8 cellular contexts compared by ENCODE assay signal in the genomic region with DNA sequence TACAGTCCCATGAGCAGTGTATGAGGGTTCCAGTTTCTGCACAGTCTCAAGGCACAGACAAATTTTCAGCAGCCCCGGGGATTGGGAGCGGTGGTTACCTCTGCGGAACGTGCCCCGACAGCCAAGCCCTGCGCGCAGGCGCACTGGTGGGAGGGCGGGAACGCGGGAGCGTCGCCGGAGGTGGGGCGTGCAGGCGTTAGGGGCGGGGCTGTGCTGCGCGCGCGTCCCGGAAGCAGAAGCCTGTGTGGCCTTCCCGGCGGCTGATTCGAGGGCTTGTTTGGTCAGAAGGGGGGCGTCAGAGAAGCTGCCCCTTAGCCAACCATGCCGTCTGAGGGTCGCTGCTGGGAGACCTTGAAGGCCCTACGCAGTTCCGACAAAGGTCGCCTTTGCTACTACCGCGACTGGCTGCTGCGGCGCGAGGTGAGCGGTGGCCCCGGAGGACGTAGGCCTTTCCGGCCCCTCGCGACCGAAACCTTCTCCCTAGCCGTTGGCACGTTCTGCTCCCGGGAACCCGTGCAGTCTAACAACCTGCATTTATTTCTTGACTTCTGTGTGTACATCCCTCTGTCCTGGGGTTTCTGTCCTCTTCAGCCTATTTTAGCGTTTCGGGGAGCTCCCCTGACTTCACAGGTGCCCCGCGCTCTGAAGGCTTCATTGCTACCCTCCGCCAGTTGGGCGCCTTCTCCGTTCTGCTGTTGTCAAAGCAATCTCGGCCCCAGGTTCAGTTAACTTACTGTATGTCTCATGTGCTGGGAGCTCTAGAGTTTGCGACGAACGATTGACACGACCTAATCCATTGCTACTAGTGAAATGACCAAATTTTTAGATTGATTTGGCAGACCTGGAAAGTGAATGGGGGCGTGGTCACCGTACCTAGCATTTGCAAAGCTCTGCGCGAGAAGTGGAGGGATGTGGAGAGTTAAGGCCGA. TPM values are rescaled to one million over a fixed set of nuclear protein-coding genes. Genes with fewer than 3 reads are reported as not detected.
DNase-seq lines count a peak whose midpoint lies in the region; ATAC-seq, FAIRE-seq and TF ChIP-seq lines count a peak whose summit lies in the region.

A gene with protein sequence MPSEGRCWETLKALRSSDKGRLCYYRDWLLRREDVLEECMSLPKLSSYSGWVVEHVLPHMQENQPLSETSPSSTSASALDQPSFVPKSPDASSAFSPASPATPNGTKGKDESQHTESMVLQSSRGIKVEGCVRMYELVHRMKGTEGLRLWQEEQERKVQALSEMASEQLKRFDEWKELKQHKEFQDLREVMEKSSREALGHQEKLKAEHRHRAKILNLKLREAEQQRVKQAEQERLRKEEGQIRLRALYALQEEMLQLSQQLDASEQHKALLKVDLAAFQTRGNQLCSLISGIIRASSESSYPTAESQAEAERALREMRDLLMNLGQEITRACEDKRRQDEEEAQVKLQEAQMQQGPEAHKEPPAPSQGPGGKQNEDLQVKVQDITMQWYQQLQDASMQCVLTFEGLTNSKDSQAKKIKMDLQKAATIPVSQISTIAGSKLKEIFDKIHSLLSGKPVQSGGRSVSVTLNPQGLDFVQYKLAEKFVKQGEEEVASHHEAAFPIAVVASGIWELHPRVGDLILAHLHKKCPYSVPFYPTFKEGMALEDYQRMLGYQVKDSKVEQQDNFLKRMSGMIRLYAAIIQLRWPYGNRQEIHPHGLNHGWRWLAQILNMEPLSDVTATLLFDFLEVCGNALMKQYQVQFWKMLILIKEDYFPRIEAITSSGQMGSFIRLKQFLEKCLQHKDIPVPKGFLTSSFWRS (plus strand): TSS at position 235 of the 929 bp plus-strand sequence. CDS start 87 bp downstream, at position 322.

- H3F3A ChIP-seq in Loucy (ENCODE audit: low read depth), result no peaks in the 10 kb centered on the region

- peaks cover 23% of the 10 kb centered on the region for H3K4me1 ChIP-seq in Loucy (ENCODE audit: insufficient read depth, low read length, poor library complexity, severe bottlenecking)
- H3K4me1 ChIP-seq in RWPE2 (ENCODE audit: insufficient read depth, poor library complexity, severe bottlenecking), result peaks cover 8% of the 10 kb centered on the region

- H3K4me3 Mint-ChIP-seq in activated T-helper 2 cell treated with anti-CD3 and anti-CD28 coated beads, Interferon-gamma antibody, Interleukin-2, Interleukin-4, amounts not matched to agents 10 μg/mL and 5 μg/mL and 100 μg/mL, durations not matched to agents 14 hours and 24 hours and 36 hours (ENCODE audit: low read depth), result peak within 1 kb of the TSS; percentile 98
- H3K4me3 Mint-ChIP-seq in natural killer cell, result peak within 1 kb of the TSS; percentile 98

- H3K4me1 Mint-ChIP-seq in activated T-helper 2 cell treated with anti-CD3 and anti-CD28 coated beads, Interferon-gamma antibody, Interleukin-2, Interleukin-4, amounts not matched to agents 10 μg/mL and 5 μg/mL and 100 μg/mL, durations not matched to agents 14 hours and 24 hours and 36 hours (ENCODE audit: low read depth), result peaks cover 18% of the 10 kb centered on the region
- peaks cover 29 to 40% of the 10 kb centered on the region in 2 donors for H3K4me1 Mint-ChIP-seq in natural killer cell

- H3K9me3 ChIP-seq in Loucy (ENCODE audit: insufficient read depth, low read depth, low read length) (no peaks in the 10 kb centered on the region), RWPE2 (ENCODE audit: severe bottlenecking) (no peaks in the 10 kb centered on the region)

- H3K9me3 Mint-ChIP-seq in activated T-helper 2 cell treated with anti-CD3 and anti-CD28 coated beads, Interferon-gamma antibody, Interleukin-2, Interleukin-4, amounts not matched to agents 10 μg/mL and 5 μg/mL and 100 μg/mL, durations not matched to agents 14 hours and 24 hours and 36 hours, result no peaks in the 10 kb centered on the region
- no peaks in the 10 kb centered on the region for H3K9me3 Mint-ChIP-seq in natural killer cell

- H3K4me2 ChIP-seq in Loucy (ENCODE audit: low read depth, low read length, poor library complexity, severe bottlenecking), result peak within 1 kb of the TSS; percentile 89

- H3K4me3 ChIP-seq in Loucy (ENCODE audit: low read length, poor library complexity, severe bottlenecking) (peak within 1 kb of the TSS; percentile 80), RWPE2 (ENCODE audit: severe bottlenecking) (peak within 1 kb of the TSS; percentile 53)

- peaks cover 26% of the 10 kb centered on the region for H3K79me2 ChIP-seq in Loucy (ENCODE audit: insufficient read depth, low read length)

- FAIRE-seq in H54 (lab: Jason Lieb, UNC), result peak; percentile 27

- DNase-seq in ELF-1 (ENCODE audit: low read depth, low spot score) (peak; percentile 95), H54 (ENCODE audit: insufficient read length, low spot score) (peak; percentile 99), RWPE2 (ENCODE audit: low spot score) (peak; percentile 93), fibroblast of peridontal ligament (ENCODE audit: extremely low read depth) (peak; percentile 84), natural killer cell (peak; percentile 98)
- DNase-seq in activated T-helper 2 cell treated with anti-CD3 and anti-CD28 coated beads, Interferon-gamma antibody, Interleukin-2, Interleukin-4, amounts not matched to agents 10 μg/mL and 5 μg/mL and 100 μg/mL, durations not matched to agents 14 hours and 24 hours and 36 hours (ENCODE audit: low spot score), result peak; percentile 95
- DNase-seq in stimulated activated naive CD4-positive, alpha-beta T cell treated with Interleukin-2 at 50 U/mL for 16 hours (lab: John Stamatoyannopoulos, UW), result peak; percentile 94

- H3K27me3 Mint-ChIP-seq in activated T-helper 2 cell treated with anti-CD3 and anti-CD28 coated beads, Interferon-gamma antibody, Interleukin-2, Interleukin-4, amounts not matched to agents 10 μg/mL and 5 μg/mL and 100 μg/mL, durations not matched to agents 14 hours and 24 hours and 36 hours (ENCODE audit: low read depth), result no peaks in the 10 kb centered on the region
- no peaks in the 10 kb centered on the region for H3K27me3 Mint-ChIP-seq in natural killer cell (ENCODE audit: low read depth in 2 of 2)

- no peak for TF ChIP-seq CTCF in Loucy (conservative IDR thresholded peaks at IDR 0.05; ENCODE audit: low read length)
- TF ChIP-seq CTCF in RWPE2 (IDR thresholded peaks at IDR 0.05; ENCODE audit: poor library complexity, severe bottlenecking), result no peak
- no peak for TF ChIP-seq CTCF in natural killer cell (IDR thresholded peaks at IDR 0.05)

- H3K9ac ChIP-seq in Loucy (ENCODE audit: low read depth, low read length, poor library complexity, severe bottlenecking), result peak within 1 kb of the TSS; percentile 76

- H3K36me3 ChIP-seq in Loucy (ENCODE audit: insufficient read depth, low read length) (peaks cover 19% of the 10 kb centered on the region; the same call in 1 of the 2 replicates), RWPE2 (ENCODE audit: low read depth) (peaks cover 27% of the 10 kb centered on the region)

- peak within 1 kb of the TSS; percentile 97 for H3K27ac Mint-ChIP-seq in activated T-helper 2 cell treated with anti-CD3 and anti-CD28 coated beads, Interferon-gamma antibody, Interleukin-2, Interleukin-4, amounts not matched to agents 10 μg/mL and 5 μg/mL and 100 μg/mL, durations not matched to agents 14 hours and 24 hours and 36 hours
- peak within 1 kb of the TSS; percentile 95 for H3K27ac Mint-ChIP-seq in natural killer cell

- peak within 1 kb of the TSS; percentile 47 for H3K27ac ChIP-seq in RWPE2 (ENCODE audit: poor library complexity, severe bottlenecking)

- peak; percentile 88 for ATAC-seq in RWPE2 (ENCODE audit: low read depth)
- ATAC-seq in natural killer cell, result peak; percentile 97 to 98 (median 97)

- TF ChIP-seq POLR2A in H54 (IDR thresholded peaks at IDR 0.05; ENCODE audit: low read depth, low read length), result peak; percentile 84

- H3K9me2 ChIP-seq in Loucy (replicated peaks; ENCODE audit: low read depth, low read length), result no peaks in the 10 kb centered on the region

- intact Hi-C loops in activated T-helper 2 cell treated with anti-CD3 and anti-CD28 coated beads, Interferon-gamma antibody, Interleukin-2, Interleukin-4, amounts not matched to agents 10 μg/mL and 5 μg/mL and 100 μg/mL, durations not matched to agents 14 hours and 24 hours and 36 hours (cut with micrococcal nuclease), result loop anchor here (1.0 kb wide), 2 partner anchors 48 kb away; a partner anchor contains a TSS
- intact Hi-C loops in natural killer cell (cut with micrococcal nuclease), result loop anchor here (2.0 kb wide), 2 partner anchors 48 kb away; a partner anchor contains a TSS

- H3K27me3 ChIP-seq in Loucy (ENCODE audit: insufficient read depth, low read length, poor library complexity, severe bottlenecking) (no peaks in the 10 kb centered on the region), RWPE2 (ENCODE audit: insufficient read depth, poor library complexity, severe bottlenecking) (no peaks in the 10 kb centered on the region)

- H3K36me3 Mint-ChIP-seq in activated T-helper 2 cell treated with anti-CD3 and anti-CD28 coated beads, Interferon-gamma antibody, Interleukin-2, Interleukin-4, amounts not matched to agents 10 μg/mL and 5 μg/mL and 100 μg/mL, durations not matched to agents 14 hours and 24 hours and 36 hours (ENCODE audit: low read depth), result peaks cover 49% of the 10 kb centered on the region
- H3K36me3 Mint-ChIP-seq in natural killer cell, result peaks cover 11% of the 10 kb centered on the region

- peak within 1 kb of the TSS; percentile 93 for H2AFZ ChIP-seq in Loucy (ENCODE audit: low read length)

- peaks cover 5% of the 10 kb centered on the region for H4K20me1 ChIP-seq in Loucy (ENCODE audit: insufficient read depth, low read length, poor library complexity, severe bottlenecking)

RNA-seq across cellular contexts. Expression of the gene that starts here (rescaled TPM):
- 56.0 and 57.5 TPM in 2 replicates for total RNA-seq in activated T-helper 2 cell treated with anti-CD3 and anti-CD28 coated beads, Interferon-gamma antibody, Interleukin-2, Interleukin-4, amounts not matched to agents 10 μg/mL and 5 μg/mL and 100 μg/mL, durations not matched to agents 14 hours and 24 hours and 36 hours
- total RNA-seq in natural killer cell, result 10 to 100 TPM; 21.2 to 33.3 (median 23.3) TPM

Comparison
In these comparisons a context has a peak if more than half of its experiments do, and no peak if none do; other contexts are left out.
1. Peak in every context shown above with its lines: DNase-seq, ATAC-seq, H3K4me3 ChIP-seq and H3K27ac ChIP-seq.